In the genomic region with DNA sequence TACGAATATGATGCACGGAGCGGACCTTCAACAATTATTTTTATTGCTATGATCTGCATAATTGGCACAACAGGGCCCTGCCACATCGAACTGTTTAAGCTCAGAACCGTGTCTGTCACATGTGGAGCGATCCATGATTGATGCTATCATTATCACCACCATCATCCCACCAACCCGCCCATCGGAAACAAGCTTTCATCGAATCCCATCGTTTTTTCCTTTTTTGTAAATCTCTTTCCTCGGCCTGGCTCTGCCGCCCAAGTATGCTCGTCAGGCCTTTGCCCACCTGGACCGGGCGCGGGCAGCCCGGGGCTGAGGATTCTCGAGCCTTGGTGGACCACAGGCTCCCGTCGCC, we compare ENCODE assay signal across 9 cellular contexts. TPM values are rescaled to one million over a fixed set of nuclear protein-coding genes. Genes with fewer than 3 reads are reported as not detected.
A peak's percentile ranks its signal among the peaks of the same experiment; 100 is the strongest.
DNase-seq lines count a peak whose midpoint lies in the region; ATAC-seq and TF ChIP-seq lines count a peak whose summit lies in the region.
"Had no signal": no experiment of that assay in that cellular context is flagged by ENCODE, and none has a peak within 500 bp of the region (broad histone marks: within the 10 kb centered on the region; RNA-seq: fewer than 3 reads in every experiment).

No MANE protein-coding gene starts in this region.

- H3K4me3 ChIP-seq in SK-N-SH (ENCODE audit: low read depth in 2 of 2, low read length in 1 of 2) = peak overlapping the region; percentile 53 to 69
- peak overlapping the region; percentile 30 for H3K4me3 ChIP-seq in iPS-11a (ENCODE audit: low read depth, low read length)
- peak overlapping the region; percentile 90 for H3K4me3 ChIP-seq in thoracic aorta

- H3F3A ChIP-seq in SK-N-SH (replicated peaks; ENCODE audit: insufficient read depth) = no peaks in the 10 kb centered on the region

- WGBS in SK-N-SH (ENCODE audit: low lambda C conversion rate) = 11% methylated on average over 18 of the region's 20 CpGs

- H3K36me3 ChIP-seq in SK-N-SH (replicated peaks in 1 of 2; ENCODE audit: control insufficient read depth in 1 of 2, insufficient read depth in 2 of 2, low read length in 1 of 2) (peaks cover 9 to 17% of the 10 kb centered on the region in 2 experiments), thoracic aorta (peaks cover 20% of the 10 kb centered on the region)

- peak overlapping the region; percentile 47; the same call in 1 of the 2 replicates for H3K9ac ChIP-seq in SK-N-SH

- no peak for TF ChIP-seq CTCF in SK-N-SH (IDR thresholded peaks at IDR 0.05)
- TF ChIP-seq CTCF in thoracic aorta (IDR thresholded peaks at IDR 0.05) = no peak

- no peak for TF ChIP-seq EP300 in SK-N-SH (IDR thresholded peaks at IDR 0.05; ENCODE audit: borderline replicate concordance in 1 of 2, low read depth in 1 of 2, low read length in 1 of 2)

- H3K27ac ChIP-seq in SK-N-SH (ENCODE audit: low read depth in 2 of 2, low read length in 1 of 2) (peak overlapping the region in 1 of 2 experiments; percentile 71; a peak in 2 of 4 replicates), thoracic aorta (no peak overlapping the region)

- peaks cover 8% of the 10 kb centered on the region; the same call in 1 of the 2 replicates for H4K20me1 ChIP-seq in SK-N-SH (ENCODE audit: insufficient read depth)

- POLR2A ChIA-PET in activated CD4-positive, alpha-beta T cell treated with anti-CD3 and anti-CD28 coated beads, Interleukin-2, amount 10 ng/mL, durations not matched to agents 7 days and 5 days (lab: Charles Lee) = no interaction called here
- POLR2A ChIA-PET in SK-N-SH (lab: Yijun Ruan, JAX) = interaction anchor here (1.0 to 3.5 kb wide), 4 partner anchors 14 to 105 kb away, joined by 3 to 24 read pairs (median 5); partner anchors contain the start of gene PODNL1

- no peaks in the 10 kb centered on the region for H3K27me3 ChIP-seq in SK-N-SH (ENCODE audit: insufficient read depth)
- H3K27me3 ChIP-seq in thoracic aorta (replicated peaks; ENCODE audit: insufficient read depth) = no peaks in the 10 kb centered on the region

- H3K9me3 Mint-ChIP-seq in activated CD4-positive, alpha-beta T cell treated with anti-CD3 and anti-CD28 coated beads, Interleukin-2, amount 10 ng/mL, durations not matched to agents 7 days and 5 days = no peaks in the 10 kb centered on the region

- H3K79me2 ChIP-seq in SK-N-SH (ENCODE audit: insufficient read depth) = peaks cover 33% of the 10 kb centered on the region

- peaks cover 0 to 11% of the 10 kb centered on the region in 2 experiments; a peak in 1 of 4 replicates for H3K4me1 ChIP-seq in SK-N-SH (ENCODE audit: control insufficient read depth in 1 of 2, insufficient read depth in 2 of 2, low read depth in 1 of 2, low read length in 1 of 2)
- peaks cover 0 to 13% of the 10 kb centered on the region in 2 donors for H3K4me1 ChIP-seq in thoracic aorta (ENCODE audit: control insufficient read depth in 1 of 2, low read depth in 2 of 2)

- no peak for DNase-seq in activated CD4-positive, alpha-beta T cell treated with anti-CD3 and anti-CD28 coated beads, Interleukin-2, amount 10 ng/mL, durations not matched to agents 7 days and 5 days
- DNase-seq in activated CD4-positive, alpha-beta T cell treated with anti-CD3 and anti-CD28 coated beads, Interleukin-2, amount 50 U/mL, for 1 hour = no peak
- DNase-seq in SK-N-SH (no peak), thoracic aorta (ENCODE audit: low spot score) (no peak), GF-D8 (lab: John Stamatoyannopoulos, UW) (no peak), H4 (ENCODE audit: low spot score) (no peak)

- peak; percentile 18; the same call in 1 of the 2 replicates for TF ChIP-seq RAD21 in SK-N-SH (IDR thresholded peaks at IDR 0.05; ENCODE audit: low read length)

- no peaks in the 10 kb centered on the region for H3K9me3 ChIP-seq in SK-N-SH
- no peaks in the 10 kb centered on the region for H3K9me3 ChIP-seq in thoracic aorta

- no peaks in the 10 kb centered on the region for H3K27me3 Mint-ChIP-seq in activated CD4-positive, alpha-beta T cell treated with anti-CD3 and anti-CD28 coated beads, Interleukin-2, amount 10 ng/mL, durations not matched to agents 7 days and 5 days

- H3K27ac Mint-ChIP-seq in activated CD4-positive, alpha-beta T cell treated with anti-CD3 and anti-CD28 coated beads, Interleukin-2, amount 10 ng/mL, durations not matched to agents 7 days and 5 days = peak overlapping the region; percentile 96

- H3K9me2 ChIP-seq in SK-N-SH = no peaks in the 10 kb centered on the region

- peaks cover 20% of the 10 kb centered on the region for H3K4me1 Mint-ChIP-seq in activated CD4-positive, alpha-beta T cell treated with anti-CD3 and anti-CD28 coated beads, Interleukin-2, amount 10 ng/mL, durations not matched to agents 7 days and 5 days

- ATAC-seq in thoracic aorta (ENCODE audit: insufficient number of reproducible peaks, low FRiP score, low read depth) (no peak), HG03520 (IDR thresholded peaks at IDR 0.05; ENCODE audit: unreplicated experiment) (no peak)

- peak overlapping the region; percentile 98 for H3K4me3 Mint-ChIP-seq in activated CD4-positive, alpha-beta T cell treated with anti-CD3 and anti-CD28 coated beads, Interleukin-2, amount 10 ng/mL, durations not matched to agents 7 days and 5 days

- H2AFZ ChIP-seq in SK-N-SH (ENCODE audit: low read depth) = peak overlapping the region; percentile 81

- CTCF ChIA-PET in activated CD4-positive, alpha-beta T cell treated with anti-CD3 and anti-CD28 coated beads, Interleukin-2, amount 10 ng/mL, durations not matched to agents 7 days and 5 days (lab: Charles Lee) = interaction anchor here (0.6 to 2.3 kb wide), 5 partner anchors 10 to 122 kb away, joined by 3 to 7 read pairs (median 4); partner anchors contain the start of gene IL27RA
- CTCF ChIA-PET in SK-N-SH (lab: Yijun Ruan, JAX) = interaction anchor here (1.1 to 5.1 kb wide), 5 partner anchors 22 to 1194 kb away, joined by 3 to 19 read pairs (median 6); partner anchors contain the start of genes IL27RA and MISP3

- peak overlapping the region; percentile 68 for H3K4me2 ChIP-seq in SK-N-SH

- H3K36me3 Mint-ChIP-seq in activated CD4-positive, alpha-beta T cell treated with anti-CD3 and anti-CD28 coated beads, Interleukin-2, amount 10 ng/mL, durations not matched to agents 7 days and 5 days (ENCODE audit: low read depth) = peaks cover 14% of the 10 kb centered on the region

TF ChIP-seq in SK-N-SH, 30 proteins besides CTCF, POLR2A, EP300 and RAD21:
- TF ChIP-seq POLR2AphosphoS5 (IDR thresholded peaks at IDR 0.05; ENCODE audit: low read depth, low read length) = peak; percentile 17; the same call in 1 of the 2 replicates
- no peak for TF ChIP-seq FOXJ3 (CRISPR knock-in tag; IDR thresholded peaks at IDR 0.05)
- TF ChIP-seq ELF1 (IDR thresholded peaks at IDR 0.05) = no peak
- TF ChIP-seq GATA2 (CRISPR knock-in tag; IDR thresholded peaks at IDR 0.05) = peak; percentile 53
- TF ChIP-seq, protein P1, sequence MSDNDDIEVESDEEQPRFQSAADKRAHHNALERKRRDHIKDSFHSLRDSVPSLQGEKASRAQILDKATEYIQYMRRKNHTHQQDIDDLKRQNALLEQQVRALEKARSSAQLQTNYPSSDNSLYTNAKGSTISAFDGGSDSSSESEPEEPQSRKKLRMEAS (IDR thresholded peaks at IDR 0.05; ENCODE audit: low read depth) = 0 out of 2 replicates have a peak, but pooled peaks have one; percentile 16
TF ChIP-seq in SK-N-SH: peak in this region for 3.

RNA-seq across cellular contexts. Expression of gene DCAF15, which starts 0.5 kb away (rescaled TPM):
- total RNA-seq in activated CD4-positive, alpha-beta T cell treated with anti-CD3 and anti-CD28 coated beads, Interleukin-2, amount 10 ng/mL, durations not matched to agents 7 days and 5 days = 10 to 100 TPM; 80.3 to 85.4 TPM
- polyA plus RNA-seq in SK-N-SH (2012; rRNA removed) = 36.7 and 55.6 TPM in 2 replicates
- 12.5 and 21.6 TPM in 2 replicates for polyA plus RNA-seq in SK-N-SH (2012; cell fraction: cytosol; rRNA removed)
- polyA plus RNA-seq in SK-N-SH (2012; cell fraction: nucleus; rRNA removed) = 239 and 253 TPM in 2 replicates
- total RNA-seq in thoracic aorta = 10 to 100 TPM; 12.6 to 31.4 TPM
- 13.8 and 14.2 TPM in 2 replicates for total RNA-seq in H4 (2014; rRNA removed; shearing (Covaris generic))

RNA-seq across cellular contexts. Expression of gene PODNL1, which starts 13.6 kb away (rescaled TPM):
- total RNA-seq in activated CD4-positive, alpha-beta T cell treated with anti-CD3 and anti-CD28 coated beads, Interleukin-2, amount 10 ng/mL, durations not matched to agents 7 days and 5 days = under 1 TPM; 0.17 to 0.58 TPM
- polyA plus RNA-seq in SK-N-SH (2012; rRNA removed) = 4.2 and 7.5 TPM in 2 replicates
- 5.1 and 7.2 TPM in 2 replicates for polyA plus RNA-seq in SK-N-SH (2012; cell fraction: cytosol; rRNA removed)
- polyA plus RNA-seq in SK-N-SH (2012; cell fraction: nucleus; rRNA removed) = 11.8 and 14.5 TPM in 2 replicates
- 1 to 10 TPM; 3.5 to 9.9 TPM for total RNA-seq in thoracic aorta
- total RNA-seq in H4 (2014; rRNA removed; shearing (Covaris generic)) = 2.9 and 4.9 TPM in 2 replicates
- total RNA-seq: temporal lobe had no signal

RNA-seq across cellular contexts. Expression of gene CC2D1A, which starts 45.8 kb away (rescaled TPM):
- 10 to 100 TPM; 36.5 to 39.3 TPM for total RNA-seq in activated CD4-positive, alpha-beta T cell treated with anti-CD3 and anti-CD28 coated beads, Interleukin-2, amount 10 ng/mL, durations not matched to agents 7 days and 5 days
- 18.7 and 24.2 TPM in 2 replicates for polyA plus RNA-seq in SK-N-SH (2012; rRNA removed)
- 8.1 and 13.2 TPM in 2 replicates for polyA plus RNA-seq in SK-N-SH (2012; cell fraction: cytosol; rRNA removed)
- 97.6 and 109 TPM in 2 replicates for polyA plus RNA-seq in SK-N-SH (2012; cell fraction: nucleus; rRNA removed)
- 10 to 100 TPM; 29.5 to 38.7 TPM for total RNA-seq in thoracic aorta
- 13.5 and 14.9 TPM in 2 replicates for total RNA-seq in H4 (2014; rRNA removed; shearing (Covaris generic))

RNA-seq across cellular contexts. Expression of gene BRME1, which starts 45.9 kb away (rescaled TPM):
- total RNA-seq in activated CD4-positive, alpha-beta T cell treated with anti-CD3 and anti-CD28 coated beads, Interleukin-2, amount 10 ng/mL, durations not matched to agents 7 days and 5 days = 1 to 10 TPM; 6.3 to 8.0 TPM
- 1.5 and 1.8 TPM in 2 replicates for polyA plus RNA-seq in SK-N-SH (2012; rRNA removed)
- 0.51 and 0.89 TPM in 2 replicates for polyA plus RNA-seq in SK-N-SH (2012; cell fraction: cytosol; rRNA removed)
- 5.1 and 5.3 TPM in 2 replicates for polyA plus RNA-seq in SK-N-SH (2012; cell fraction: nucleus; rRNA removed)
- 1 to 10 TPM in 1 of 2 donors, not detected in 1; 3.7 TPM for total RNA-seq in thoracic aorta
- 2.3 and 5.3 TPM in 2 replicates for total RNA-seq in H4 (2014; rRNA removed; shearing (Covaris generic))

RNA-seq across cellular contexts. Expression of gene RFX1, which starts 54.3 kb away (rescaled TPM):
- 10 to 100 TPM; 19.1 to 19.9 TPM for total RNA-seq in activated CD4-positive, alpha-beta T cell treated with anti-CD3 and anti-CD28 coated beads, Interleukin-2, amount 10 ng/mL, durations not matched to agents 7 days and 5 days
- polyA plus RNA-seq in SK-N-SH (2012; rRNA removed) = 0.54 and 1.5 TPM in 2 replicates
- polyA plus RNA-seq in SK-N-SH (2012; cell fraction: cytosol; rRNA removed) = 0.64 and 1.2 TPM in 2 replicates
- 6.2 and 9.3 TPM in 2 replicates for polyA plus RNA-seq in SK-N-SH (2012; cell fraction: nucleus; rRNA removed)
- 1 to 10 TPM; 3.0 to 5.7 TPM for total RNA-seq in thoracic aorta
- 1.1 and 2.0 TPM in 2 replicates for total RNA-seq in H4 (2014; rRNA removed; shearing (Covaris generic))

Comparison
In these comparisons a context has a peak if more than half of its experiments do, and no peak if none do; other contexts are left out.
1. H3K4me3 ChIP-seq: peak in every context shown above with its lines; median percentile 90 in thoracic aorta; 61 in SK-N-SH; 30 in iPS-11a.